ENCODE assay signal across 8 cellular contexts in genomic region chr19:58003153-58003828, GRCh38. TPM values are rescaled to one million over a fixed set of nuclear protein-coding genes. Genes with fewer than 3 reads are reported as not detected.
DNase-seq lines count a peak whose midpoint lies in the region; ATAC-seq and TF ChIP-seq lines count a peak whose summit lies in the region.

No MANE protein-coding gene starts in this region.

- peaks cover 3% of the 10 kb centered on the region for H3K4me1 ChIP-seq in A673 (ENCODE audit: insufficient read depth, low read length, poor library complexity, severe bottlenecking)
- peaks cover 25% of the 10 kb centered on the region for H3K4me1 ChIP-seq in mononuclear cell (ENCODE audit: insufficient read depth, low read length)

- BruUV-seq in A673 (replicated peaks; lab: Mats Ljungman, UMichigan) = no TSS peak

- no peaks in the 10 kb centered on the region for H3K27me3 ChIP-seq in A673 (replicated peaks; ENCODE audit: insufficient read depth, low read depth, low read length, poor library complexity)
- no peaks in the 10 kb centered on the region for H3K27me3 ChIP-seq in mononuclear cell (ENCODE audit: insufficient read depth, low read length)

- peaks cover 54% of the 10 kb centered on the region for H3K9me3 ChIP-seq in A673 (ENCODE audit: low read depth, low read length, poor library complexity, severe bottlenecking)
- peaks cover 29% of the 10 kb centered on the region for H3K9me3 ChIP-seq in mononuclear cell (ENCODE audit: low read depth, low read length)

- intact Hi-C loops in A673 (cut with micrococcal nuclease; ENCODE audit: unreplicated experiment) = no loop called here

- H3K27ac ChIP-seq in A673 (ENCODE audit: low read depth, low read length, poor library complexity, severe bottlenecking) = peak overlapping the region; percentile 95
- peak overlapping the region; percentile 90 to 92 for H3K27ac ChIP-seq in coronary artery

- H3K4me3 ChIP-seq in A673 (ENCODE audit: low read depth, low read length, poor library complexity, severe bottlenecking) = peak overlapping the region; percentile 89
- 0 out of 2 replicates have a peak overlapping the region, but pooled peaks have one; percentile 9 for H3K4me3 ChIP-seq in Jurkat, Clone E6-1 (ENCODE audit: low read length)
- peak overlapping the region; percentile 90 for H3K4me3 ChIP-seq in coronary artery
- peak overlapping the region; percentile 59 for H3K4me3 ChIP-seq in mononuclear cell (ENCODE audit: low read length)

- POLR2A ChIA-PET in A673 (lab: Charles Lee; ENCODE audit: low non-redundant PET) = interaction anchor here (0.6 kb wide), 1 partner anchor 653 kb away, joined by 4 read pairs; no protein-coding TSS in a partner anchor

- peak; percentile 52 for DNase-seq in A673 (ENCODE audit: low spot score)
- DNase-seq in Jurkat, Clone E6-1 (ENCODE audit: low read depth, low spot score) = no peak
- DNase-seq in coronary artery (ENCODE audit: low spot score) = no peak
- DNase-seq in NCI-H146 (lab: John Stamatoyannopoulos, UW) = no peak
- DNase-seq in NCI-H446 (lab: John Stamatoyannopoulos, UW) = no peak
- DNase-seq in GM13977 (ENCODE audit: low spot score) = no peak

- H3K36me3 ChIP-seq in A673 (ENCODE audit: insufficient read depth, low read length, poor library complexity, severe bottlenecking) = peaks cover 55% of the 10 kb centered on the region

- CTCF ChIA-PET in A673 (lab: Charles Lee) = no interaction called here

- in situ Hi-C loops in GM13977 (cut with MboI; ENCODE audit: low pct_unique_long_range_greater_than_20kb, low sequenced_read_pairs, unreplicated experiment) = no loop called here

- ATAC-seq in GM21447 (IDR thresholded peaks at IDR 0.05; ENCODE audit: unreplicated experiment) = no peak

- TF ChIP-seq CTCF in A673 (conservative IDR thresholded peaks at IDR 0.05; ENCODE audit: low read depth, low read length) (no peak), coronary artery (IDR thresholded peaks at IDR 0.05) (no peak), GM13977 (IDR thresholded peaks at IDR 0.05; ENCODE audit: extremely low read depth, insufficient read depth, missing control alignments) (no peak)

RNA-seq across cellular contexts. Expression of gene ZNF606, which starts 0.7 kb away (rescaled TPM):
- 16.7 and 17.8 TPM in 2 replicates for total RNA-seq in A673 (2021)
- not detected for polyA plus RNA-seq in Jurkat, Clone E6-1 (2012; ENCODE audit: insufficient read depth, insufficient read length)
- total RNA-seq in mononuclear cell = 8.2 TPM

RNA-seq across cellular contexts. Expression of gene C19orf18, which starts 29.0 kb away (rescaled TPM):
- total RNA-seq in A673 (2021) (0.43 TPM in 1 of 2 replicates, not detected in the other), mononuclear cell (0.21 TPM)
- polyA plus RNA-seq in Jurkat, Clone E6-1 (2012; ENCODE audit: insufficient read depth, insufficient read length) = not detected

RNA-seq across cellular contexts. Expression of gene ZSCAN1, which starts 30.5 kb away (rescaled TPM):
- total RNA-seq in A673 (2021) (1.4 and 2.8 TPM in 2 replicates), mononuclear cell (not detected)
- polyA plus RNA-seq in Jurkat, Clone E6-1 (2012; ENCODE audit: insufficient read depth, insufficient read length) = not detected

RNA-seq across cellular contexts. Expression of gene ZNF256, which starts 55.8 kb away (rescaled TPM):
- total RNA-seq in A673 (2021) (9.5 and 11.0 TPM in 2 replicates), mononuclear cell (17.3 TPM)
- 1.7 TPM for polyA plus RNA-seq in Jurkat, Clone E6-1 (2012; ENCODE audit: insufficient read depth, insufficient read length)

RNA-seq across cellular contexts. Expression of gene ZNF135, which starts 55.8 kb away (rescaled TPM):
- total RNA-seq in A673 (2021) = 7.0 and 8.2 TPM in 2 replicates
- not detected for polyA plus RNA-seq in Jurkat, Clone E6-1 (2012; ENCODE audit: insufficient read depth, insufficient read length)
- 0.84 TPM for total RNA-seq in mononuclear cell

Comparison
In these comparisons a context has a peak if more than half of its experiments do, and no peak if none do; other contexts are left out.
1. H3K4me3 ChIP-seq: peak in every context shown above with its lines; median percentile 90 in coronary artery; 89 in A673; 59 in mononuclear cell; 9 in Jurkat, Clone E6-1.